8 cellular contexts compared by ENCODE assay signal in genomic region chr12:49740930-49741881, GRCh38. TPM values are rescaled to one million over a fixed set of nuclear protein-coding genes. Genes with fewer than 3 reads are reported as not detected.
DNase-seq lines count a peak whose midpoint lies in the region; ATAC-seq, FAIRE-seq and TF ChIP-seq lines count a peak whose summit lies in the region.

A gene with protein sequence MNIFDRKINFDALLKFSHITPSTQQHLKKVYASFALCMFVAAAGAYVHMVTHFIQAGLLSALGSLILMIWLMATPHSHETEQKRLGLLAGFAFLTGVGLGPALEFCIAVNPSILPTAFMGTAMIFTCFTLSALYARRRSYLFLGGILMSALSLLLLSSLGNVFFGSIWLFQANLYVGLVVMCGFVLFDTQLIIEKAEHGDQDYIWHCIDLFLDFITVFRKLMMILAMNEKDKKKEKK (plus strand): TSS chr12:49741557. CDS start chr12:49752494, 10,937 bp downstream.

- peaks cover 1% of the 10 kb centered on the region for H3K36me3 Mint-ChIP-seq in progenitor cell of endocrine pancreas (ENCODE audit: insufficient read depth)

- peaks cover 3% of the 10 kb centered on the region for H3K27me3 Mint-ChIP-seq in progenitor cell of endocrine pancreas

- H3K27ac Mint-ChIP-seq in progenitor cell of endocrine pancreas = peak within 1 kb of the TSS; percentile 99

- ATAC-seq in HG02852 (IDR thresholded peaks at IDR 0.05; ENCODE audit: unreplicated experiment) (peak; percentile 93), left cardiac atrium (peak; percentile 99)

- H3K4me1 ChIP-seq in urinary bladder (ENCODE audit: insufficient read depth) = no peaks in the 10 kb centered on the region

- peak; percentile 79 for DNase-seq in GM12891 (ENCODE audit: insufficient read length, low spot score)
- DNase-seq in NCI-H146 (lab: John Stamatoyannopoulos, UW) = peak; percentile 100
- peak; percentile 99 for DNase-seq in amniotic stem cell (lab: John Stamatoyannopoulos, UW)
- peak; percentile 100 for DNase-seq in left cardiac atrium
- peak; percentile 95 for DNase-seq in progenitor cell of endocrine pancreas (ENCODE audit: low spot score, unreplicated experiment)

- peak within 1 kb of the TSS; percentile 97 for H3K27ac ChIP-seq in urinary bladder (ENCODE audit: low read depth)

- peak within 1 kb of the TSS; percentile 63 for H3K4me3 ChIP-seq in urinary bladder (ENCODE audit: low read depth, low read length)

- no peaks in the 10 kb centered on the region for H3K36me3 ChIP-seq in urinary bladder (ENCODE audit: insufficient read depth)

- peaks cover 39% of the 10 kb centered on the region for H3K4me1 Mint-ChIP-seq in progenitor cell of endocrine pancreas (ENCODE audit: low read depth)

- whole genome bisulfite sequencing in urinary bladder = 4% methylated on average over 50 of the region's 50 CpGs

- peak; percentile 99 for FAIRE-seq in GM12891 (lab: Jason Lieb, UNC)

- H3K4me3 Mint-ChIP-seq in progenitor cell of endocrine pancreas (ENCODE audit: low read depth) = peak within 1 kb of the TSS; percentile 99

- intact Hi-C loops in T-helper 1 cell treated with Interleukin-12 subunit alpha and Interleukin-12 subunit beta and Interleukin-4 antibody, amounts not matched to agents 30 ng/mL and 1 ng/mL, for 36 hours (cut with micrococcal nuclease) = loop anchor here (1.0 to 10.0 kb wide), 23 partner anchors 9 to 1026 kb away; partner anchors contain the start of genes ATF1, BCDIN3D, CCNT1 and CERS5
- intact Hi-C loops in left cardiac atrium (cut with DNase I) = no loop called here

- peak; percentile 89 for TF ChIP-seq CTCF in progenitor cell of endocrine pancreas (IDR thresholded peaks at IDR 0.05; ENCODE audit: unreplicated experiment)

- TF ChIP-seq POLR2A in GM12891 (IDR thresholded peaks at IDR 0.05; ENCODE audit: low read depth, low read length) = peak; percentile 100

- H3K9me3 Mint-ChIP-seq in progenitor cell of endocrine pancreas (ENCODE audit: low read depth) = no peaks in the 10 kb centered on the region

TF ChIP-seq in GM12891, 5 proteins besides CTCF, POLR2A, EP300 and RAD21:
- TF ChIP-seq TAF1 (IDR thresholded peaks at IDR 0.05; ENCODE audit: low read depth, low read length) = peak; percentile 100
- peak; percentile 99 for TF ChIP-seq POLR2AphosphoS5 (IDR thresholded peaks at IDR 0.05; ENCODE audit: low read depth, low read length)
- TF ChIP-seq POU2F2 (IDR thresholded peaks at IDR 0.05; ENCODE audit: low read depth, low read length) = peak; percentile 89
- peak; percentile 78 for TF ChIP-seq PAX5 (IDR thresholded peaks at IDR 0.05; ENCODE audit: insufficient read depth, low read length, severe bottlenecking)
- TF ChIP-seq SPI1 (IDR thresholded peaks at IDR 0.05; ENCODE audit: low read depth, low read length) = peak; percentile 74

RNA-seq across cellular contexts. Expression of the gene that starts here (rescaled TPM):
- 188 TPM for polyA plus RNA-seq in GM12891 (2012; ENCODE audit: low read depth, missing spikeins)
- total RNA-seq in T-helper 1 cell treated with Interleukin-12 subunit alpha and Interleukin-12 subunit beta and Interleukin-4 antibody, amounts not matched to agents 30 ng/mL and 1 ng/mL, for 36 hours = 469 and 485 TPM in 2 replicates
- total RNA-seq in left cardiac atrium (100 to 1,000 TPM; 260 to 276 TPM), progenitor cell of endocrine pancreas (442 and 449 TPM in 2 replicates), urinary bladder (395 TPM)
- polyA plus RNA-seq in urinary bladder = 305 TPM

Comparison
In these comparisons a context has a peak if more than half of its experiments do, and no peak if none do; other contexts are left out.
1. Peak in every context shown above with its lines: DNase-seq, ATAC-seq, H3K4me3 ChIP-seq and H3K27ac ChIP-seq.